Comparison of ENCODE assay signal across 24 cellular contexts in the genomic region with DNA sequence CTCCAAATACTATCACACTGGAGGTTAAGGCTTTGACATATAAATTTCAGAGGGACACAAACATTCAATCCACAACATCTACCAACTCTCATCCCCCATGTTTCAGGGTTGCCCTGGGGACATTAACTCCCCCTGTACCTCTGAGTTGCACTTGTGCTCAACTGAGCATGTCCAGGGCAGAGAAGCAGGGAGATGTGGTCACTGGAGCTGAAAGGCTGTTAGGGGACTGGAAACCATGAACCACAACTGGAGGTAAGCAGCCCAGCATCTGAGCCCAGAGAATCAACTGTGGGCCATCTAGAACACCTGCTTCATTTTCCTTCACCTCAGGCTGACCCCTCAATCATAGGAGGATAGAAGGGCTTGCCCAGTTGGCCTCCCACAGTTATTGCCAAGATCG.
DNase-seq lines count a peak whose midpoint lies in the region; ATAC-seq and TF ChIP-seq lines count a peak whose summit lies in the region.
"Had no signal": no experiment of that assay in that cellular context is flagged by ENCODE, and none has a peak within 500 bp of the region (broad histone marks: within the 10 kb centered on the region; RNA-seq: fewer than 3 reads in every experiment).

No MANE protein-coding gene starts in this region.

- peaks cover 28% of the 10 kb centered on the region for H3K4me1 ChIP-seq in OCI-LY3 (ENCODE audit: low read length)
- H3K4me1 ChIP-seq: psoas muscle had no signal

- POLR2A ChIA-PET in GM10248 (lab: Yijun Ruan, JAX) = no interaction called here

- H2AFZ ChIP-seq in OCI-LY3 (ENCODE audit: low read depth, low read length) = no peak overlapping the region

- DNase-seq in activated CD4-positive, alpha-beta T cell treated with anti-CD3 and anti-CD28 coated beads, Interleukin-2, amount 10 ng/mL, durations not matched to agents 24 days and 14 days = no peak
- DNase-seq in activated CD4-positive, alpha-beta T cell treated with anti-CD3 and anti-CD28 coated beads for 1 hour = no peak
- DNase-seq in neural crest cell (ENCODE audit: low read depth, low spot score) (no peak), GM03348 (ENCODE audit: low spot score) (no peak), GM10248 (ENCODE audit: extremely low spot score) (no peak)
- DNase-seq: activated CD8-positive, alpha-beta T cell treated with anti-CD3 and anti-CD28 coated beads for 36 hours; activated T-cell treated with anti-CD3 and anti-CD28 coated beads, Interleukin-2, amount 50 U/mL, for 24 hours; brain microvascular endothelial cell; heart left ventricle; left ventricle myocardium superior; NCI-H1417; NCI-H526; psoas muscle; SHP77; stimulated activated CD4-positive, alpha-beta T cell treated with anti-CD3 and anti-CD28 coated beads, Interleukin-4, amount 100 ng/mL, for 4 hours; substantia nigra; T-helper 1 cell had no signal

- H3K4me3 Mint-ChIP-seq in activated CD4-positive, alpha-beta T cell treated with anti-CD3 and anti-CD28 coated beads, Interleukin-2, amount 10 ng/mL, durations not matched to agents 24 days and 14 days = no peak overlapping the region
- no peak overlapping the region for H3K4me3 Mint-ChIP-seq in neural crest cell
- H3K4me3 Mint-ChIP-seq: activated CD8-positive, alpha-beta T cell treated with anti-CD3 and anti-CD28 coated beads for 36 hours; activated T-cell treated with anti-CD3 and anti-CD28 coated beads, Interleukin-2, amount 50 U/mL, for 24 hours; CD14-positive monocyte had no signal

- CTCF ChIA-PET in GM10248 (lab: Yijun Ruan, JAX) = interaction anchor here (2.4 kb wide), 1 partner anchor 181 kb away, joined by 7 read pairs; no protein-coding TSS in a partner anchor

- ATAC-seq in GM21786 (IDR thresholded peaks at IDR 0.05; ENCODE audit: unreplicated experiment) = peak; percentile 42
- no peak for ATAC-seq in HG02981 (IDR thresholded peaks at IDR 0.05; ENCODE audit: unreplicated experiment)
- ATAC-seq: activated CD8-positive, alpha-beta T cell treated with anti-CD3 and anti-CD28 coated beads for 36 hours; heart left ventricle; HepG2; left ventricle myocardium superior; psoas muscle had no signal

- H3K27ac ChIP-seq in OCI-LY3 (ENCODE audit: low read length) = no peak overlapping the region
- H3K27ac ChIP-seq: brain microvascular endothelial cell, coronary artery, heart left ventricle, psoas muscle had no signal

- H3K27ac Mint-ChIP-seq in activated CD4-positive, alpha-beta T cell treated with anti-CD3 and anti-CD28 coated beads, Interleukin-2, amount 10 ng/mL, durations not matched to agents 24 days and 14 days = peak overlapping the region; percentile 52
- peak overlapping the region; percentile 0 for H3K27ac Mint-ChIP-seq in neural crest cell (ENCODE audit: unreplicated experiment)
- H3K27ac Mint-ChIP-seq: activated CD8-positive, alpha-beta T cell treated with anti-CD3 and anti-CD28 coated beads for 36 hours; activated T-cell treated with anti-CD3 and anti-CD28 coated beads, Interleukin-2, amount 50 U/mL, for 24 hours; CD14-positive monocyte had no signal

- H3K27me3 Mint-ChIP-seq in activated CD4-positive, alpha-beta T cell treated with anti-CD3 and anti-CD28 coated beads, Interleukin-2, amount 10 ng/mL, durations not matched to agents 24 days and 14 days = no peaks in the 10 kb centered on the region
- H3K27me3 Mint-ChIP-seq in neural crest cell (ENCODE audit: low read depth) = no peaks in the 10 kb centered on the region
- H3K27me3 Mint-ChIP-seq: activated CD8-positive, alpha-beta T cell treated with anti-CD3 and anti-CD28 coated beads for 36 hours had no signal

- H4K20me1 ChIP-seq in OCI-LY3 (ENCODE audit: insufficient read depth, low read length) = no peaks in the 10 kb centered on the region

- H3K9me3 ChIP-seq in OCI-LY3 (ENCODE audit: insufficient read depth, low read length) = no peaks in the 10 kb centered on the region

- no peaks in the 10 kb centered on the region for H3K36me3 Mint-ChIP-seq in activated CD4-positive, alpha-beta T cell treated with anti-CD3 and anti-CD28 coated beads, Interleukin-2, amount 10 ng/mL, durations not matched to agents 24 days and 14 days (ENCODE audit: low read depth)
- no peaks in the 10 kb centered on the region for H3K36me3 Mint-ChIP-seq in neural crest cell (ENCODE audit: low read depth)
- H3K36me3 Mint-ChIP-seq: CD14-positive monocyte had no signal

- no peaks in the 10 kb centered on the region for H3K36me3 ChIP-seq in OCI-LY3 (replicated peaks; ENCODE audit: low read depth, low read length)
- H3K36me3 ChIP-seq: brain microvascular endothelial cell, heart left ventricle had no signal

- no peak for TF ChIP-seq CTCF in OCI-LY3 (IDR thresholded peaks at IDR 0.05; ENCODE audit: low read depth, low read length)
- TF ChIP-seq CTCF in neural crest cell (conservative IDR thresholded peaks at IDR 0.05) = no peak
- TF ChIP-seq CTCF in GM10248 (IDR thresholded peaks at IDR 0.05; ENCODE audit: control extremely low read depth, extremely low read depth, low read depth, missing control alignments) = no peak

- peaks cover 11% of the 10 kb centered on the region for H3K9me3 Mint-ChIP-seq in activated CD4-positive, alpha-beta T cell treated with anti-CD3 and anti-CD28 coated beads, Interleukin-2, amount 10 ng/mL, durations not matched to agents 24 days and 14 days
- peaks cover 11% of the 10 kb centered on the region for H3K9me3 Mint-ChIP-seq in neural crest cell

- H3K9ac ChIP-seq in OCI-LY3 (ENCODE audit: low read length) = no peak overlapping the region

- no peaks in the 10 kb centered on the region for H3K27me3 ChIP-seq in OCI-LY3 (ENCODE audit: low read depth, low read length)
- H3K27me3 ChIP-seq: brain microvascular endothelial cell had no signal

- peaks cover 46% of the 10 kb centered on the region for H3K4me1 Mint-ChIP-seq in activated CD4-positive, alpha-beta T cell treated with anti-CD3 and anti-CD28 coated beads, Interleukin-2, amount 10 ng/mL, durations not matched to agents 24 days and 14 days
- peaks cover 16% of the 10 kb centered on the region for H3K4me1 Mint-ChIP-seq in neural crest cell

- no peaks in the 10 kb centered on the region for H3K79me2 ChIP-seq in OCI-LY3 (ENCODE audit: low read length)

- H3K4me3 ChIP-seq in OCI-LY3 (ENCODE audit: low read length) = no peak overlapping the region
- H3K4me3 ChIP-seq: coronary artery, heart left ventricle, psoas muscle, smooth muscle cell had no signal

- intact Hi-C loops in activated CD4-positive, alpha-beta T cell treated with anti-CD3 and anti-CD28 coated beads, Interleukin-2, amount 10 ng/mL, durations not matched to agents 24 days and 14 days (cut with micrococcal nuclease) = loop anchor here (5.0 kb wide), 1 partner anchor 180 kb away; no protein-coding TSS in a partner anchor

- H3K4me2 ChIP-seq in OCI-LY3 (ENCODE audit: low read length) = peak overlapping the region; percentile 37
- H3K4me2 ChIP-seq: smooth muscle cell had no signal
